Comparison of ENCODE assay signal across 9 cellular contexts in genomic region chr10:62818426-62819011, GRCh38. TPM values are rescaled to one million over a fixed set of nuclear protein-coding genes. Genes with fewer than 3 reads are reported as not detected.
A peak's percentile ranks its signal among the peaks of the same experiment; 100 is the strongest.
DNase-seq lines count a peak whose midpoint lies in the region; ATAC-seq, FAIRE-seq and TF ChIP-seq lines count a peak whose summit lies in the region.
"Had no signal": no experiment of that assay in that cellular context is flagged by ENCODE, and none has a peak within 500 bp of the region (broad histone marks: within the 10 kb centered on the region; RNA-seq: fewer than 3 reads in every experiment).

No MANE protein-coding gene starts in this region.

- no peak for TF ChIP-seq CTCF in AG09309 (IDR thresholded peaks at IDR 0.05; ENCODE audit: control insufficient read depth, insufficient read depth, low read depth, low read length, missing control alignments)

- WGBS in HUES64, result 4% methylated on average over 64 of the region's 65 CpGs

- DNase-seq in AG09309 (ENCODE audit: low read depth) (no peak), left cardiac atrium (peak; percentile 31), skeletal muscle cell (ENCODE audit: low read depth) (no peak), H54 (ENCODE audit: insufficient read length, low spot score) (no peak), HT-29 (ENCODE audit: low spot score) (no peak)

- no peaks in the 10 kb centered on the region for H3K36me3 ChIP-seq in HUES64 (ENCODE audit: insufficient read depth, low read length)

- TF ChIP-seq POLR2A in H54 (IDR thresholded peaks at IDR 0.05; ENCODE audit: low read depth, low read length), result no peak

- H3K4me3 Mint-ChIP-seq in activated T-helper 17 cell treated with anti-CD3 and anti-CD28 coated beads, Interleukin-2, amount 50 U/mL, for 72 hours, result peak overlapping the region; percentile 93

- 0 out of 2 replicates have a peak, but pooled peaks cover 2% of the 10 kb centered on the region for H3K9me3 ChIP-seq in HUES64 (ENCODE audit: insufficient read depth, low read depth, low read length)

- no peak overlapping the region for H3K9ac ChIP-seq in HUES64 (ENCODE audit: low read depth, low read length)

- peaks cover 5% of the 10 kb centered on the region; the same call in 1 of the 2 replicates for H3K4me1 ChIP-seq in HUES64 (ENCODE audit: insufficient read depth, low read length)

- H3K27me3 Mint-ChIP-seq in activated T-helper 17 cell treated with anti-CD3 and anti-CD28 coated beads, Interleukin-2, amount 50 U/mL, for 72 hours, result peaks cover 22% of the 10 kb centered on the region

- H3K36me3 Mint-ChIP-seq in activated T-helper 17 cell treated with anti-CD3 and anti-CD28 coated beads, Interleukin-2, amount 50 U/mL, for 72 hours (ENCODE audit: low read depth), result peaks cover 44% of the 10 kb centered on the region

- H3K4me1 Mint-ChIP-seq in activated T-helper 17 cell treated with anti-CD3 and anti-CD28 coated beads, Interleukin-2, amount 50 U/mL, for 72 hours, result peaks cover 9% of the 10 kb centered on the region

- peak overlapping the region; percentile 95 for H3K27ac Mint-ChIP-seq in activated T-helper 17 cell treated with anti-CD3 and anti-CD28 coated beads, Interleukin-2, amount 50 U/mL, for 72 hours

- H3K9me3 Mint-ChIP-seq in activated T-helper 17 cell treated with anti-CD3 and anti-CD28 coated beads, Interleukin-2, amount 50 U/mL, for 72 hours, result no peaks in the 10 kb centered on the region

- no peak for ATAC-seq in activated T-helper 17 cell treated with anti-CD3 and anti-CD28 coated beads, Interleukin-2, amount 50 U/mL, for 72 hours (replicated peaks)
- ATAC-seq in left cardiac atrium (peak; percentile 1 to 3), GM18873 (IDR thresholded peaks at IDR 0.05; ENCODE audit: low FRiP score, unreplicated experiment) (no peak)

- H3K27ac ChIP-seq in HUES64 (ENCODE audit: low read depth, low read length), result no peak overlapping the region

- peaks cover 79% of the 10 kb centered on the region for H3K27me3 ChIP-seq in HUES64 (ENCODE audit: insufficient read depth, low read length)

- H3K4me3 ChIP-seq in AG09309 (ENCODE audit: control insufficient read depth, low read depth, low read length) (peak overlapping the region; percentile 37), HUES64 (ENCODE audit: low read length) (peak overlapping the region; percentile 67), skeletal muscle cell (ENCODE audit: low read depth, low read length) (peak overlapping the region; percentile 64)

- no peak for FAIRE-seq in H54 (lab: Jason Lieb, UNC)
- FAIRE-seq: endometrium had no signal

- intact Hi-C loops in left cardiac atrium (cut with DNase I), result loop anchor here (2.0 to 10.0 kb wide), 5 partner anchors 181 to 374 kb away; no protein-coding TSS in a partner anchor

RNA-seq across cellular contexts. Expression of gene EGR2, which starts 2.4 kb away (rescaled TPM):
- polyA plus RNA-seq in HUES64 (2013, experiment 1 of 2), result 5.9 TPM
- 8.8 TPM for polyA plus RNA-seq in HUES64 (2013, experiment 2 of 2)
- total RNA-seq in activated T-helper 17 cell treated with anti-CD3 and anti-CD28 coated beads, Interleukin-2, amount 50 U/mL, for 72 hours, result 10 to 100 TPM in 1 of 2 donors, 1 to 10 TPM in 1; 5.5 to 94.4 TPM
- 1 to 10 TPM; 2.3 to 4.4 TPM for total RNA-seq in left cardiac atrium
- 3.7 and 5.6 TPM in 2 replicates for total RNA-seq in HT-29 (2014; rRNA removed; shearing (Covaris generic))

RNA-seq across cellular contexts. Expression of gene ADO, which starts 14.0 kb away (rescaled TPM):
- 26.3 TPM for polyA plus RNA-seq in HUES64 (2013, experiment 1 of 2)
- polyA plus RNA-seq in HUES64 (2013, experiment 2 of 2), result 26.9 TPM
- total RNA-seq in activated T-helper 17 cell treated with anti-CD3 and anti-CD28 coated beads, Interleukin-2, amount 50 U/mL, for 72 hours, result 10 to 100 TPM; 11.5 to 15.4 TPM
- total RNA-seq in left cardiac atrium, result 10 to 100 TPM; 20.9 to 23.6 TPM
- 28.3 and 31.5 TPM in 2 replicates for total RNA-seq in HT-29 (2014; rRNA removed; shearing (Covaris generic))

Comparison
In these comparisons a context has a peak if more than half of its experiments do, and no peak if none do; other contexts are left out.
1. ATAC-seq: peak in left cardiac atrium (2 of 2); none in activated T-helper 17 cell treated with anti-CD3 and anti-CD28 coated beads, Interleukin-2, amount 50 U/mL, for 72 hours (single experiment) and GM18873 (single experiment).
2. Peak in every context shown above with its lines, with median percentiles within 50 percentile points of each other: H3K4me3 ChIP-seq.